In genomic region chr2:75589344-75590105, GRCh38 we compare ENCODE assay signal across 29 cellular contexts. TPM values are rescaled to one million over a fixed set of nuclear protein-coding genes. Genes with fewer than 3 reads are reported as not detected.
DNase-seq lines count a peak whose midpoint lies in the region; ATAC-seq and TF ChIP-seq lines count a peak whose summit lies in the region.
"Had no signal": no experiment of that assay in that cellular context is flagged by ENCODE, and none has a peak within 500 bp of the region (broad histone marks: within the 10 kb centered on the region; RNA-seq: fewer than 3 reads in every experiment).

No MANE protein-coding gene starts in this region.

- 80% methylated on average over 1 of the region's 5 CpGs; no CpG with 5 or more reads in 1 of the 2 experiments for WGBS in IMR-90 (ENCODE audit: extremely low coverage in 2 of 2, insufficient read length in 1 of 2), 2 experiments

- peaks cover 4 to 13% of the 10 kb centered on the region in 2 experiments; a peak in 3 of 4 replicates for H3K79me1 ChIP-seq in IMR-90 (ENCODE audit: low read depth in 1 of 2, low read length in 2 of 2)

- no peaks in the 10 kb centered on the region for H3K36me3 Mint-ChIP-seq in endothelial cell (ENCODE audit: low read depth, unreplicated experiment)
- H3K36me3 Mint-ChIP-seq in activated T-cell treated with anti-CD3 and anti-CD28 coated beads, Interleukin-2, amount 50 U/mL, for 24 hours (ENCODE audit: low read depth) = no peaks in the 10 kb centered on the region
- H3K36me3 Mint-ChIP-seq in stimulated activated memory B cell treated with anti-CD40 and anti-IgM and Interleukin-4, amounts not matched to agents 10 μg/mL and 1 μg/mL and 100 μg/mL, for 72 hours = no peaks in the 10 kb centered on the region
- H3K36me3 Mint-ChIP-seq: activated naive CD8-positive, alpha-beta T cell treated with anti-CD3 and anti-CD28 coated beads, Interleukin-2, amount 10 ng/mL, durations not matched to agents 7 days and 5 days; neural progenitor cell had no signal

- no peak for TF ChIP-seq RAD21 in IMR-90 (IDR thresholded peaks at IDR 0.05; ENCODE audit: low read length)

- peak overlapping the region; percentile 66 for H3K4me2 ChIP-seq in IMR-90 (ENCODE audit: low read depth, low read length)
- H3K4me2 ChIP-seq: GM23338, neural progenitor cell had no signal

- peak overlapping the region; percentile 54 for H3K14ac ChIP-seq in IMR-90 (replicated peaks; ENCODE audit: low read depth, low read length)

- dilution Hi-C loops in IMR-90 (cut with HindIII; ENCODE audit: low sequenced_read_pairs, unreplicated experiment) = no loop called here

- peak overlapping the region; percentile 4; the same call in 1 of the 2 replicates for H3K4ac ChIP-seq in IMR-90 (ENCODE audit: low read depth, low read length)

- H2BK15ac ChIP-seq in IMR-90 (ENCODE audit: low read depth, low read length) = no peak overlapping the region; the same call in 2 of the 3 replicates

- intact Hi-C loops in IMR-90 (cut with micrococcal nuclease) = loop anchor here (2.0 kb wide), 1 partner anchor 29 kb away; the partner anchor contains the start of gene EVA1A

- H3K27ac ChIP-seq in IMR-90 (ENCODE audit: insufficient read depth, low read length) = peak overlapping the region; percentile 70; the same call in 1 of the 2 replicates
- H3K27ac ChIP-seq: body of pancreas, colonic mucosa, heart left ventricle, neural progenitor cell, Peyer's patch, prostate gland, skin epidermis, VCaP had no signal

- H4K8ac ChIP-seq in IMR-90 (ENCODE audit: low read depth in 2 of 2, low read length in 2 of 2) = peak overlapping the region in 1 of 2 experiments; percentile 39; a peak in 2 of 4 replicates

- H3K4me3 ChIP-seq in IMR-90 (ENCODE audit: insufficient read depth, low read depth, low read length) (no peak overlapping the region), adipocyte (ENCODE audit: low read length) (peak overlapping the region; percentile 22)
- H3K4me3 ChIP-seq: body of pancreas, colonic mucosa, GM23338, heart left ventricle, neural progenitor cell, Peyer's patch, prostate gland, skin epidermis, testis had no signal

- H3K56ac ChIP-seq in IMR-90 (ENCODE audit: extremely low read depth, insufficient read depth, low read length) = peak overlapping the region; percentile 6; the same call in 1 of the 2 replicates

- H3K4me1 ChIP-seq in IMR-90 (ENCODE audit: control insufficient read depth, insufficient read depth, low read length) = peaks cover 8% of the 10 kb centered on the region
- H3K4me1 ChIP-seq in adipocyte (ENCODE audit: control insufficient read depth, insufficient read depth, low read length) = peaks cover 37% of the 10 kb centered on the region
- H3K4me1 ChIP-seq: BE2C, colonic mucosa, heart left ventricle, neural progenitor cell, Peyer's patch, prostate gland, testis had no signal

- H3K9me3 ChIP-seq in IMR-90 (ENCODE audit: control insufficient read depth, insufficient read depth, low read length) (no peaks in the 10 kb centered on the region), adipocyte (ENCODE audit: control insufficient read depth, low read length) (no peaks in the 10 kb centered on the region)
- H3K9me3 ChIP-seq: BE2C, body of pancreas, colonic mucosa, heart left ventricle, Peyer's patch, prostate gland, testis had no signal

- H3K4me3 Mint-ChIP-seq in endothelial cell (ENCODE audit: unreplicated experiment) = no peak overlapping the region
- no peak overlapping the region for H3K4me3 Mint-ChIP-seq in activated T-cell treated with anti-CD3 and anti-CD28 coated beads, Interleukin-2, amount 50 U/mL, for 24 hours
- H3K4me3 Mint-ChIP-seq in stimulated activated memory B cell treated with anti-CD40 and anti-IgM and Interleukin-4, amounts not matched to agents 10 μg/mL and 1 μg/mL and 100 μg/mL, for 72 hours = no peak overlapping the region
- H3K4me3 Mint-ChIP-seq: activated CD4-positive, alpha-beta T cell treated with anti-CD3 and anti-CD28 coated beads, Interleukin-2, amount 10 ng/mL, durations not matched to agents 7 days and 5 days; activated naive CD8-positive, alpha-beta T cell treated with anti-CD3 and anti-CD28 coated beads, Interleukin-2, amount 10 ng/mL, durations not matched to agents 7 days and 5 days; GM23338; neural progenitor cell; stimulated activated effector memory CD8-positive, alpha-beta T cell treated with anti-CD3 and anti-CD28 coated beads, Interleukin-12 subunit alpha, Interleukin-12 subunit beta, amount 100 ng/mL, for 72 hours had no signal

- H3K23ac ChIP-seq in IMR-90 (ENCODE audit: low read depth, low read length) = no peak overlapping the region

- TF ChIP-seq CTCF in IMR-90 (conservative IDR thresholded peaks at IDR 0.05; ENCODE audit: low read depth, low read length) = no peak
- TF ChIP-seq CTCF in endothelial cell (IDR thresholded peaks at IDR 0.05; ENCODE audit: unreplicated experiment) = no peak

- no peak overlapping the region for H2AK9ac ChIP-seq in IMR-90 (replicated peaks; ENCODE audit: low read depth, low read length, poor library complexity)

- POLR2A ChIA-PET in IMR-90 (lab: Charles Lee; ENCODE audit: unreplicated experiment) = no interaction called here

- CTCF ChIA-PET in IMR-90 (lab: Yijun Ruan, JAX) = interaction anchor here (0.7 to 1.2 kb wide), 2 partner anchors 17 to 109 kb away, joined by 3 to 7 read pairs; no protein-coding TSS in a partner anchor

- peak overlapping the region; percentile 20; the same call in 1 of the 2 replicates for H4K5ac ChIP-seq in IMR-90 (ENCODE audit: low read depth, low read length)

- H2BK20ac ChIP-seq in IMR-90 (ENCODE audit: low read depth, low read length) = peak overlapping the region; percentile 51

- H2AFZ ChIP-seq in IMR-90 (replicated peaks; ENCODE audit: low read length, poor library complexity) = no peak overlapping the region
- H2AFZ ChIP-seq: GM23338, neural progenitor cell had no signal

- peak overlapping the region; percentile 86 for H2BK5ac ChIP-seq in IMR-90 (ENCODE audit: low read depth, low read length, poor library complexity, severe bottlenecking)

- H3K27me3 ChIP-seq in IMR-90 (ENCODE audit: control insufficient read depth, insufficient read depth, low read length) (no peaks in the 10 kb centered on the region), adipocyte (replicated peaks; ENCODE audit: control insufficient read depth, insufficient read depth, low read length) (no peaks in the 10 kb centered on the region)
- H3K27me3 ChIP-seq: BE2C, body of pancreas, colonic mucosa, heart left ventricle, neural progenitor cell, Peyer's patch, testis had no signal

- in situ Hi-C loops in IMR-90 (cut with MboI; ENCODE audit: low sequenced_read_pairs) = no loop called here

- peak; percentile 57 for ATAC-seq in IMR-90 (ENCODE audit: low read depth)
- ATAC-seq in stimulated activated memory B cell treated with anti-CD40 and anti-IgM and Interleukin-4, amounts not matched to agents 10 μg/mL and 1 μg/mL and 100 μg/mL, for 72 hours = no peak
- ATAC-seq: body of pancreas; GM23338; heart left ventricle; left lobe of liver; stimulated activated effector memory CD8-positive, alpha-beta T cell treated with anti-CD3 and anti-CD28 coated beads, Interleukin-12 subunit alpha, Interleukin-12 subunit beta, amount 100 ng/mL, for 72 hours had no signal

- peaks cover 4% of the 10 kb centered on the region for H3K4me1 Mint-ChIP-seq in endothelial cell (ENCODE audit: unreplicated experiment)
- peaks cover 1% of the 10 kb centered on the region for H3K4me1 Mint-ChIP-seq in activated T-cell treated with anti-CD3 and anti-CD28 coated beads, Interleukin-2, amount 50 U/mL, for 24 hours (ENCODE audit: low read depth)
- H3K4me1 Mint-ChIP-seq in stimulated activated memory B cell treated with anti-CD40 and anti-IgM and Interleukin-4, amounts not matched to agents 10 μg/mL and 1 μg/mL and 100 μg/mL, for 72 hours = no peaks in the 10 kb centered on the region
- H3K4me1 Mint-ChIP-seq: activated CD4-positive, alpha-beta T cell treated with anti-CD3 and anti-CD28 coated beads, Interleukin-2, amount 10 ng/mL, durations not matched to agents 7 days and 5 days; activated naive CD8-positive, alpha-beta T cell treated with anti-CD3 and anti-CD28 coated beads, Interleukin-2, amount 10 ng/mL, durations not matched to agents 7 days and 5 days; stimulated activated effector memory CD8-positive, alpha-beta T cell treated with anti-CD3 and anti-CD28 coated beads, Interleukin-12 subunit alpha, Interleukin-12 subunit beta, amount 100 ng/mL, for 72 hours had no signal

- H4K91ac ChIP-seq in IMR-90 (ENCODE audit: insufficient read depth, low read depth, low read length) = peak overlapping the region; percentile 4; the same call in 1 of the 2 replicates

- H3K36me3 ChIP-seq in IMR-90 (ENCODE audit: control insufficient read depth, insufficient read depth, low read length) (no peaks in the 10 kb centered on the region), adipocyte (ENCODE audit: control insufficient read depth, insufficient read depth, low read length, severe bottlenecking) (no peaks in the 10 kb centered on the region)
- H3K36me3 ChIP-seq: BE2C, colonic mucosa, heart left ventricle, neural progenitor cell, Peyer's patch, prostate gland had no signal

- H4K20me1 ChIP-seq in IMR-90 (ENCODE audit: insufficient read depth, low read length) = no peaks in the 10 kb centered on the region

- peak overlapping the region; percentile 79 for H2BK120ac ChIP-seq in IMR-90 (ENCODE audit: low read depth, low read length)

- peak overlapping the region; percentile 54; the same call in 1 of the 2 replicates for H3K18ac ChIP-seq in IMR-90 (ENCODE audit: low read depth, low read length)

- DNase-seq in IMR-90 (peak; percentile 43), adipocyte (ENCODE audit: low read depth) (peak; percentile 70), iris pigment epithelial cell (ENCODE audit: low read depth) (peak; percentile 60), NCI-H748 treated with DMSO at 0.1 percent for 48 hours (lab: John Stamatoyannopoulos, UW) (no peak), endothelial cell (ENCODE audit: low spot score) (no peak)
- DNase-seq in activated T-cell treated with anti-CD3 and anti-CD28 coated beads, Interleukin-2, amount 50 U/mL, for 24 hours = no peak
- DNase-seq: activated CD4-positive, alpha-beta T cell treated with anti-CD3 and anti-CD28 coated beads, Interleukin-2, amount 10 ng/mL, durations not matched to agents 7 days and 5 days; activated CD8-positive, alpha-beta memory T cell treated with anti-CD3 and anti-CD28 coated beads, Interleukin-2, amount 50 U/mL, for 4 hours; activated naive CD8-positive, alpha-beta T cell treated with anti-CD3 and anti-CD28 coated beads, Interleukin-2, amount 10 ng/mL, durations not matched to agents 7 days and 5 days; BE2C; body of pancreas; colonic mucosa; DND-41; heart left ventricle; NCI-H1105 treated with DMSO at 0.1 percent for 48 hours; NCI-H2029 treated with DMSO at 0.1 percent for 48 hours; Peyer's patch; stimulated activated CD4-positive, alpha-beta T cell treated with anti-CD3 and anti-CD28 coated beads, Interleukin-2, amount 100 ng/mL, for 24 hours; T-helper 2 cell; testis had no signal

- no peak for TF ChIP-seq POLR2A in IMR-90 (IDR thresholded peaks at IDR 0.05; ENCODE audit: low read depth, low read length)

- H3K9me1 ChIP-seq in IMR-90 (ENCODE audit: insufficient read depth, low read length) = peaks cover 7% of the 10 kb centered on the region

- H3K27ac Mint-ChIP-seq in endothelial cell (ENCODE audit: unreplicated experiment) = no peak overlapping the region
- no peak overlapping the region for H3K27ac Mint-ChIP-seq in activated T-cell treated with anti-CD3 and anti-CD28 coated beads, Interleukin-2, amount 50 U/mL, for 24 hours
- H3K27ac Mint-ChIP-seq in stimulated activated memory B cell treated with anti-CD40 and anti-IgM and Interleukin-4, amounts not matched to agents 10 μg/mL and 1 μg/mL and 100 μg/mL, for 72 hours = no peak overlapping the region
- H3K27ac Mint-ChIP-seq: activated CD4-positive, alpha-beta T cell treated with anti-CD3 and anti-CD28 coated beads, Interleukin-2, amount 10 ng/mL, durations not matched to agents 7 days and 5 days; activated naive CD8-positive, alpha-beta T cell treated with anti-CD3 and anti-CD28 coated beads, Interleukin-2, amount 10 ng/mL, durations not matched to agents 7 days and 5 days; activated T-helper 2 cell treated with anti-CD3 and anti-CD28 coated beads, Interferon-gamma antibody, Interleukin-2, Interleukin-4, amounts not matched to agents 10 μg/mL and 5 μg/mL and 100 μg/mL, durations not matched to agents 14 hours and 24 hours and 36 hours; GM23338; neural progenitor cell; stimulated activated effector memory CD8-positive, alpha-beta T cell treated with anti-CD3 and anti-CD28 coated beads, Interleukin-12 subunit alpha, Interleukin-12 subunit beta, amount 100 ng/mL, for 72 hours had no signal

- no peaks in the 10 kb centered on the region for H3K9me3 Mint-ChIP-seq in endothelial cell (ENCODE audit: unreplicated experiment)
- H3K9me3 Mint-ChIP-seq in activated T-cell treated with anti-CD3 and anti-CD28 coated beads, Interleukin-2, amount 50 U/mL, for 24 hours = no peaks in the 10 kb centered on the region
- H3K9me3 Mint-ChIP-seq in stimulated activated memory B cell treated with anti-CD40 and anti-IgM and Interleukin-4, amounts not matched to agents 10 μg/mL and 1 μg/mL and 100 μg/mL, for 72 hours = peaks cover 3% of the 10 kb centered on the region
- H3K9me3 Mint-ChIP-seq: activated CD4-positive, alpha-beta T cell treated with anti-CD3 and anti-CD28 coated beads, Interleukin-2, amount 10 ng/mL, durations not matched to agents 7 days and 5 days; activated T-helper 2 cell treated with anti-CD3 and anti-CD28 coated beads, Interferon-gamma antibody, Interleukin-2, Interleukin-4, amounts not matched to agents 10 μg/mL and 5 μg/mL and 100 μg/mL, durations not matched to agents 14 hours and 24 hours and 36 hours; GM23338; neural progenitor cell; stimulated activated effector memory CD8-positive, alpha-beta T cell treated with anti-CD3 and anti-CD28 coated beads, Interleukin-12 subunit alpha, Interleukin-12 subunit beta, amount 100 ng/mL, for 72 hours had no signal

- BruUV-seq in IMR-90 (replicated peaks; lab: Mats Ljungman, UMichigan) = no TSS peak

- no peak overlapping the region for H3K9ac ChIP-seq in IMR-90 (ENCODE audit: low read depth, low read length)
- H3K9ac ChIP-seq in adipocyte (ENCODE audit: low read length) = no peak overlapping the region
- H3K9ac ChIP-seq: neural progenitor cell had no signal

- H2AK5ac ChIP-seq in IMR-90 (ENCODE audit: low read depth, low read length) = no peak overlapping the region

- no peaks in the 10 kb centered on the region for H3K27me3 Mint-ChIP-seq in endothelial cell (ENCODE audit: unreplicated experiment)
- H3K27me3 Mint-ChIP-seq in activated T-cell treated with anti-CD3 and anti-CD28 coated beads, Interleukin-2, amount 50 U/mL, for 24 hours = peaks cover 15% of the 10 kb centered on the region
- H3K27me3 Mint-ChIP-seq in stimulated activated memory B cell treated with anti-CD40 and anti-IgM and Interleukin-4, amounts not matched to agents 10 μg/mL and 1 μg/mL and 100 μg/mL, for 72 hours = peaks cover 14% of the 10 kb centered on the region

RNA-seq across cellular contexts. Expression of gene EVA1A, which starts 28.8 kb away (rescaled TPM):
- total RNA-seq in IMR-90 (2012; rRNA removed) (89.2 and 93.7 TPM in 2 replicates), endothelial cell (ENCODE audit: unreplicated experiment) (19.9 TPM)
- polyA plus RNA-seq in IMR-90 (2012; rRNA removed) = 54.5 and 61.6 TPM in 2 replicates
- 71.6 and 118 TPM in 2 replicates for polyA plus RNA-seq in IMR-90 (2012; cell fraction: cytosol; rRNA removed)
- 36.3 and 66.6 TPM in 2 replicates for polyA plus RNA-seq in IMR-90 (2012; cell fraction: nucleus; rRNA removed; ENCODE audit: low replicate concordance)
- total RNA-seq: activated naive CD8-positive, alpha-beta T cell treated with anti-CD3 and anti-CD28 coated beads, Interleukin-2, amount 10 ng/mL, durations not matched to agents 7 days and 5 days; activated T-helper 2 cell treated with anti-CD3 and anti-CD28 coated beads, Interferon-gamma antibody, Interleukin-2, Interleukin-4, amounts not matched to agents 10 μg/mL and 5 μg/mL and 100 μg/mL, durations not matched to agents 14 hours and 24 hours and 36 hours had no signal

RNA-seq across cellular contexts. Expression of gene MRPL19, which starts 57.1 kb away (rescaled TPM):
- total RNA-seq in IMR-90 (2012; rRNA removed) (28.5 and 48.0 TPM in 2 replicates), endothelial cell (ENCODE audit: unreplicated experiment) (40.1 TPM)
- polyA plus RNA-seq in IMR-90 (2012; rRNA removed) = 23.4 and 24.8 TPM in 2 replicates
- 16.8 and 33.2 TPM in 2 replicates for polyA plus RNA-seq in IMR-90 (2012; cell fraction: cytosol; rRNA removed)
- 3.4 and 5.3 TPM in 2 replicates for polyA plus RNA-seq in IMR-90 (2012; cell fraction: nucleus; rRNA removed; ENCODE audit: low replicate concordance)

Comparison
In these comparisons a context has a peak if more than half of its experiments do, and no peak if none do; other contexts are left out.
1. DNase-seq: peak in IMR-90 (single experiment), adipocyte (single experiment) and iris pigment epithelial cell (single experiment); none in NCI-H748 treated with DMSO at 0.1 percent for 48 hours (single experiment), endothelial cell (single experiment) and activated T-cell treated with anti-CD3 and anti-CD28 coated beads, Interleukin-2, amount 50 U/mL, for 24 hours (single experiment).